Comparison of ENCODE assay signal across 1 cellular context in genomic region chr5:123511648-123512605, GRCh38.
TF ChIP-seq lines count a peak whose summit lies in the region.

Gene CSNK1G3 (plus strand): TSS chr5:123512177. CDS start chr5:123545664, 33,487 bp downstream.

TF ChIP-seq in K562, 482 proteins besides CTCF, POLR2A, EP300 and RAD21 (continued from another document and continues in another):
- no peak for TF ChIP-seq E2F4 (CRISPR knock-in tag; IDR thresholded peaks at IDR 0.05; ENCODE audit: low read depth)
- TF ChIP-seq PHF20 (IDR thresholded peaks at IDR 0.05; ENCODE audit: partially characterized antibody) = peak; percentile 34
- TF ChIP-seq ZNF398 (CRISPR knock-in tag; IDR thresholded peaks at IDR 0.05) = no peak
- no peak for TF ChIP-seq RBM34 (IDR thresholded peaks at IDR 0.05; ENCODE audit: borderline replicate concordance, insufficient read depth, low read length)
- no peak for TF ChIP-seq SNIP1 (IDR thresholded peaks at IDR 0.05; ENCODE audit: low read depth)
- TF ChIP-seq MECOM (CRISPR knock-in tag; IDR thresholded peaks at IDR 0.05) = no peak
- TF ChIP-seq CBFB (CRISPR knock-in tag; IDR thresholded peaks at IDR 0.05) = no peak
- no peak for TF ChIP-seq SMAD1 (IDR thresholded peaks at IDR 0.05; ENCODE audit: low read depth, low read length, partially characterized antibody)
- TF ChIP-seq HDAC6 (IDR thresholded peaks at IDR 0.05; ENCODE audit: low read depth, low read length) = no peak
- no peak for TF ChIP-seq HMG20A (CRISPR knock-in tag; conservative IDR thresholded peaks at IDR 0.05)
- TF ChIP-seq L3MBTL2 (IDR thresholded peaks at IDR 0.05) = peak; percentile 33
- no peak for TF ChIP-seq SIRT6 (IDR thresholded peaks at IDR 0.05; ENCODE audit: low read depth, low read length)
- no peak for TF ChIP-seq DIDO1 (tag; IDR thresholded peaks at IDR 0.05; ENCODE audit: low read depth)
- no peak for TF ChIP-seq FOXJ3 (CRISPR knock-in tag; IDR thresholded peaks at IDR 0.05)
- no peak for TF ChIP-seq PREB (CRISPR knock-in tag; IDR thresholded peaks at IDR 0.05)
- TF ChIP-seq ZNF589 (CRISPR knock-in tag; IDR thresholded peaks at IDR 0.05; ENCODE audit: low read depth) = no peak
- 0 out of 2 replicates have a peak, but pooled peaks have one; percentile 65 for TF ChIP-seq AFF4 (CRISPR knock-in tag; IDR thresholded peaks at IDR 0.05)
- TF ChIP-seq ESRRB (CRISPR knock-in tag; IDR thresholded peaks at IDR 0.05; ENCODE audit: borderline replicate concordance) = no peak
- TF ChIP-seq MED1 (CRISPR knock-in tag; IDR thresholded peaks at IDR 0.05; ENCODE audit: borderline replicate concordance) = no peak
- no peak for TF ChIP-seq ARID3B (CRISPR knock-in tag; IDR thresholded peaks at IDR 0.05; ENCODE audit: borderline replicate concordance)
- no peak for TF ChIP-seq PYGO2 (tag; IDR thresholded peaks at IDR 0.05)
- TF ChIP-seq RBBP5 (IDR thresholded peaks at IDR 0.05; ENCODE audit: borderline replicate concordance, insufficient read depth, low read length, poor library complexity, severe bottlenecking) = peak; percentile 79
- TF ChIP-seq MYC (IDR thresholded peaks at IDR 0.05; ENCODE audit: low read depth, low read length) = 0 out of 2 replicates have a peak, but pooled peaks have one; percentile 47
- no peak for TF ChIP-seq MYC (CRISPR knock-in tag; IDR thresholded peaks at IDR 0.05; ENCODE audit: borderline replicate concordance, low read depth)
- TF ChIP-seq ARNT (IDR thresholded peaks at IDR 0.05) = peak in 1 of 2 experiments; percentile 93; a peak in 1 of 4 replicates
- no peak for TF ChIP-seq TRIM28 (IDR thresholded peaks at IDR 0.05)
- no peak for TF ChIP-seq MXI1 (IDR thresholded peaks at IDR 0.05; ENCODE audit: low read depth, low read length)
- no peak for TF ChIP-seq MGA (IDR thresholded peaks at IDR 0.05)
- TF ChIP-seq NONO (IDR thresholded peaks at IDR 0.05; ENCODE audit: low read depth in 2 of 2, low read length in 1 of 2) = no peak
- no peak for TF ChIP-seq TFAM (CRISPR knock-in tag; conservative IDR thresholded peaks at IDR 0.05)
- no peak; the same call in 1 of the 2 replicates for TF ChIP-seq CHAMP1 (IDR thresholded peaks at IDR 0.05)
